18 cellular contexts compared by ENCODE assay signal in genomic region chr15:43266386-43266785, GRCh38. TPM values are rescaled to one million over a fixed set of nuclear protein-coding genes. Genes with fewer than 3 reads are reported as not detected.
DNase-seq lines count a peak whose midpoint lies in the region; ATAC-seq and TF ChIP-seq lines count a peak whose summit lies in the region.
"Had no signal": no experiment of that assay in that cellular context is flagged by ENCODE, and none has a peak within 500 bp of the region (broad histone marks: within the 10 kb centered on the region; RNA-seq: fewer than 3 reads in every experiment).

No MANE protein-coding gene starts in this region.

- TF ChIP-seq CTCF in right atrium auricular region (IDR thresholded peaks at IDR 0.05) (no peak), osteocyte (IDR thresholded peaks at IDR 0.05) (no peak)

- DNase-seq in right atrium auricular region (ENCODE audit: low spot score) = peak; percentile 4
- DNase-seq in cardiac septum (ENCODE audit: low spot score) = no peak
- DNase-seq in osteocyte (ENCODE audit: extremely low spot score, unreplicated experiment) = peak; percentile 49
- DNase-seq in SW 1271 (lab: John Stamatoyannopoulos, UW) = no peak
- DNase-seq in effector memory CD8-positive, alpha-beta T cell = no peak
- DNase-seq: ACHN; CD4-positive, CD25-positive, alpha-beta regulatory T cell; DMS 273 treated with DMSO at 0.1 percent for 48 hours; HCEC 1CT; HFFc6 had no signal

- H3K4me1 ChIP-seq in right atrium auricular region = no peaks in the 10 kb centered on the region
- peaks cover 0 to 13% of the 10 kb centered on the region in 2 donors for H3K4me1 ChIP-seq in esophagus (ENCODE audit: control insufficient read depth in 2 of 2, insufficient read depth in 2 of 2, low read length in 1 of 2)

- H3K9me3 ChIP-seq in right atrium auricular region = no peaks in the 10 kb centered on the region
- no peaks in the 10 kb centered on the region for H3K9me3 ChIP-seq in esophagus (ENCODE audit: control insufficient read depth in 2 of 2, insufficient read depth in 1 of 2, low read depth in 1 of 2, low read length in 1 of 2)

- ATAC-seq in effector memory CD8-positive, alpha-beta T cell (replicated peaks) = no peak
- ATAC-seq in HG03442 (IDR thresholded peaks at IDR 0.05; ENCODE audit: unreplicated experiment) = no peak
- no peak for ATAC-seq in GM19455 (IDR thresholded peaks at IDR 0.05; ENCODE audit: unreplicated experiment)
- ATAC-seq: GM12878 had no signal

- H3K36me3 Mint-ChIP-seq in osteocyte (ENCODE audit: unreplicated experiment) = no peaks in the 10 kb centered on the region
- H3K36me3 Mint-ChIP-seq in effector memory CD8-positive, alpha-beta T cell (ENCODE audit: insufficient read depth) = no peaks in the 10 kb centered on the region
- H3K36me3 Mint-ChIP-seq: CD4-positive, CD25-positive, alpha-beta regulatory T cell had no signal

- H3K4me3 ChIP-seq in right atrium auricular region = no peak overlapping the region
- H3K4me3 ChIP-seq in esophagus (ENCODE audit: low read depth in 1 of 2, low read length in 2 of 2) = peak overlapping the region; percentile 24 to 32
- H3K4me3 ChIP-seq: BLaER1 treated with 17β-estradiol and CSF1 and Interleukin-3, amounts not matched to agents 10 nM and 100 nM; GM12878 had no signal

- no peak overlapping the region for H3K27ac ChIP-seq in right atrium auricular region
- peak overlapping the region; percentile 68 to 85 for H3K27ac ChIP-seq in esophagus (ENCODE audit: low read depth in 2 of 2, low read length in 1 of 2)
- H3K27ac ChIP-seq: BLaER1 treated with 17β-estradiol and CSF1 and Interleukin-3, amounts not matched to agents 10 nM and 100 nM had no signal

- H3K27me3 Mint-ChIP-seq in osteocyte (ENCODE audit: unreplicated experiment) = peaks cover 76% of the 10 kb centered on the region
- H3K27me3 Mint-ChIP-seq in effector memory CD8-positive, alpha-beta T cell = peaks cover 45 to 51% of the 10 kb centered on the region in 2 donors

- WGBS in esophagus, 2 donors = 77 to 89% methylated on average over 2 of the region's 2 CpGs

- no peak overlapping the region for H3K4me3 Mint-ChIP-seq in osteocyte (ENCODE audit: unreplicated experiment)
- H3K4me3 Mint-ChIP-seq in effector memory CD8-positive, alpha-beta T cell = no peak overlapping the region
- H3K4me3 Mint-ChIP-seq: CD4-positive, CD25-positive, alpha-beta regulatory T cell; HFFc6 had no signal

- intact Hi-C loops in cardiac septum (cut with DNase I) = no loop called here

- H3K36me3 ChIP-seq in right atrium auricular region (no peaks in the 10 kb centered on the region), esophagus (ENCODE audit: control insufficient read depth in 2 of 2, insufficient read depth in 2 of 2, low read length in 1 of 2) (no peaks in the 10 kb centered on the region)
- H3K36me3 ChIP-seq: BLaER1 treated with 17β-estradiol and CSF1 and Interleukin-3, amounts not matched to agents 10 nM and 100 nM had no signal

- no peaks in the 10 kb centered on the region for H3K9me3 Mint-ChIP-seq in osteocyte (ENCODE audit: unreplicated experiment)
- no peaks in the 10 kb centered on the region for H3K9me3 Mint-ChIP-seq in effector memory CD8-positive, alpha-beta T cell
- H3K9me3 Mint-ChIP-seq: HFFc6 had no signal

- H3K27ac Mint-ChIP-seq in osteocyte (ENCODE audit: unreplicated experiment) = no peak overlapping the region
- H3K27ac Mint-ChIP-seq in effector memory CD8-positive, alpha-beta T cell = no peak overlapping the region
- H3K27ac Mint-ChIP-seq: CD4-positive, CD25-positive, alpha-beta regulatory T cell; HFFc6 had no signal

- H3K27me3 ChIP-seq in right atrium auricular region (no peaks in the 10 kb centered on the region), esophagus (ENCODE audit: control insufficient read depth in 1 of 2, insufficient read depth in 2 of 2, low read length in 2 of 2) (no peaks in the 10 kb centered on the region)
- H3K27me3 ChIP-seq: BLaER1 treated with 17β-estradiol and CSF1 and Interleukin-3, amounts not matched to agents 10 nM and 100 nM had no signal

- H3K4me1 Mint-ChIP-seq in osteocyte (ENCODE audit: unreplicated experiment) = no peaks in the 10 kb centered on the region
- peaks cover 0 to 4% of the 10 kb centered on the region in 2 donors for H3K4me1 Mint-ChIP-seq in effector memory CD8-positive, alpha-beta T cell (ENCODE audit: low read depth in 2 of 2)

RNA-seq across cellular contexts. Expression of gene TGM5, which starts 0.3 kb away (rescaled TPM):
- total RNA-seq in right atrium auricular region (under 1 TPM in 1 of 2 donors, not detected in 1; 0.15 TPM), cardiac septum (not detected), osteocyte (not detected in 2 replicates)
- polyA plus RNA-seq in esophagus = 10 to 100 TPM in 1 of 2 donors, 1 to 10 TPM in 1; 9.5 to 12.9 TPM
- total RNA-seq: A172; CD4-positive, CD25-positive, alpha-beta regulatory T cell; Daoy; H1; HFFc6 had no signal
- polyA plus RNA-seq: CD4-positive, CD25-positive, alpha-beta regulatory T cell; H1 had no signal

RNA-seq across cellular contexts. Expression of gene TGM7, which starts 35.7 kb away (rescaled TPM):
- total RNA-seq in right atrium auricular region = not detected
- not detected for total RNA-seq in cardiac septum
- 1 to 10 TPM in 1 of 2 donors, under 1 TPM in 1; 0.05 to 5.3 TPM for polyA plus RNA-seq in esophagus
- not detected in 2 replicates for total RNA-seq in osteocyte
- total RNA-seq: A172; CD4-positive, CD25-positive, alpha-beta regulatory T cell; Daoy; GM12878; H1; HFFc6 had no signal
- polyA plus RNA-seq: CD4-positive, CD25-positive, alpha-beta regulatory T cell; GM12878 had no signal

RNA-seq across cellular contexts. Expression of gene EPB42, which starts 45.6 kb away (rescaled TPM):
- total RNA-seq in right atrium auricular region (1 to 10 TPM; 1.1 TPM), cardiac septum (0.38 TPM), osteocyte (not detected in 2 replicates)
- not detected for polyA plus RNA-seq in esophagus
- total RNA-seq: A172; CD4-positive, CD25-positive, alpha-beta regulatory T cell; Daoy; GM12878; H1; HFFc6 had no signal
- polyA plus RNA-seq: GM12878, H1 had no signal

Comparison
In these comparisons a context has a peak if more than half of its experiments do, and no peak if none do; other contexts are left out.
1. DNase-seq: peak in right atrium auricular region (single experiment) and osteocyte (single experiment); none in cardiac septum (single experiment), SW 1271 (0 of 2) and effector memory CD8-positive, alpha-beta T cell (0 of 3).
2. H3K27ac ChIP-seq: peak in esophagus (2 of 2); none in right atrium auricular region (0 of 2).
3. H3K4me3 ChIP-seq: peak in esophagus (2 of 2); none in right atrium auricular region (0 of 2).